In genomic region chr10:127848226-127848625, GRCh38 we compare ENCODE assay signal across 19 cellular contexts. TPM values are rescaled to one million over a fixed set of nuclear protein-coding genes. Genes with fewer than 3 reads are reported as not detected.
DNase-seq lines count a peak whose midpoint lies in the region; ATAC-seq and TF ChIP-seq lines count a peak whose summit lies in the region.
"Had no signal": no experiment of that assay in that cellular context is flagged by ENCODE, and none has a peak within 500 bp of the region (broad histone marks: within the 10 kb centered on the region; RNA-seq: fewer than 3 reads in every experiment).

No MANE protein-coding gene starts in this region.

- in situ Hi-C loops in mammary epithelial cell (cut with MboI; ENCODE audit: low sequenced_read_pairs in 2 of 2): no loop called here

- DNase-seq in activated naive CD4-positive, alpha-beta T cell treated with anti-CD3 and anti-CD28 coated beads, Interleukin-2, amount 10 ng/mL, durations not matched to agents 7 days and 5 days: no peak
- no peak for DNase-seq in activated naive CD4-positive, alpha-beta T cell treated with anti-CD3 and anti-CD28 coated beads for 36 hours
- DNase-seq in central memory CD8-positive, alpha-beta T cell (ENCODE audit: low spot score in 2 of 2): no peak
- DNase-seq in naive thymus-derived CD4-positive, alpha-beta T cell: no peak
- DNase-seq in Caco-2: no peak
- no peak for DNase-seq in SIG-M5 (lab: John Stamatoyannopoulos, UW)
- DNase-seq in mammary epithelial cell: no peak
- DNase-seq: DMS153, DMS79 treated with DMSO at 0.1 percent for 48 hours, GDM1, IMR-90, KBM-7 had no signal

- H3K36me3 ChIP-seq in naive thymus-derived CD4-positive, alpha-beta T cell (ENCODE audit: control insufficient read depth in 2 of 3, insufficient read depth in 3 of 3, low read length in 3 of 3): no peaks in the 10 kb centered on the region
- H3K36me3 ChIP-seq in Caco-2 (ENCODE audit: control insufficient read depth, insufficient read depth, low read length) (no peaks in the 10 kb centered on the region), mammary epithelial cell (ENCODE audit: insufficient read depth, low read length) (no peaks in the 10 kb centered on the region)
- H3K36me3 ChIP-seq: HAP-1 had no signal

- no peak overlapping the region for H3K27ac ChIP-seq in naive thymus-derived CD4-positive, alpha-beta T cell (ENCODE audit: low read depth, low read length)
- no peak overlapping the region for H3K27ac ChIP-seq in mammary epithelial cell (ENCODE audit: insufficient read depth, low read depth, low read length)
- H3K27ac ChIP-seq: 22Rv1 had no signal

- H2AFZ ChIP-seq in mammary epithelial cell (ENCODE audit: low read depth, low read length): no peak overlapping the region

- H3K27me3 Mint-ChIP-seq in activated naive CD4-positive, alpha-beta T cell treated with anti-CD3 and anti-CD28 coated beads, Interleukin-2, amount 10 ng/mL, durations not matched to agents 7 days and 5 days: no peaks in the 10 kb centered on the region
- H3K27me3 Mint-ChIP-seq in activated naive CD4-positive, alpha-beta T cell treated with anti-CD3 and anti-CD28 coated beads for 36 hours (ENCODE audit: low read depth): no peaks in the 10 kb centered on the region
- peaks cover 32% of the 10 kb centered on the region for H3K27me3 Mint-ChIP-seq in central memory CD8-positive, alpha-beta T cell
- H3K27me3 Mint-ChIP-seq in naive thymus-derived CD4-positive, alpha-beta T cell: peaks cover 0 to 3% (median 1%) of the 10 kb centered on the region in 5 donors
- H3K27me3 Mint-ChIP-seq in Caco-2 (ENCODE audit: insufficient read depth, unreplicated experiment): peaks cover 27% of the 10 kb centered on the region

- H3K4me1 ChIP-seq in naive thymus-derived CD4-positive, alpha-beta T cell (ENCODE audit: control insufficient read depth in 2 of 2, insufficient read depth in 2 of 2, low read length in 2 of 2): peaks cover 0 to 4% of the 10 kb centered on the region in 2 donors
- H3K4me1 ChIP-seq in Caco-2 (no peaks in the 10 kb centered on the region), mammary epithelial cell (ENCODE audit: insufficient read depth, low read length) (no peaks in the 10 kb centered on the region)
- H3K4me1 ChIP-seq: HAP-1 had no signal

- peaks cover 3% of the 10 kb centered on the region for H3K4me1 Mint-ChIP-seq in activated naive CD4-positive, alpha-beta T cell treated with anti-CD3 and anti-CD28 coated beads, Interleukin-2, amount 10 ng/mL, durations not matched to agents 7 days and 5 days
- H3K4me1 Mint-ChIP-seq in activated naive CD4-positive, alpha-beta T cell treated with anti-CD3 and anti-CD28 coated beads for 36 hours (ENCODE audit: low read depth): peaks cover 15% of the 10 kb centered on the region
- H3K4me1 Mint-ChIP-seq in central memory CD8-positive, alpha-beta T cell: peaks cover 7% of the 10 kb centered on the region
- peaks cover 0 to 22% (median 18%) of the 10 kb centered on the region in 7 donors for H3K4me1 Mint-ChIP-seq in naive thymus-derived CD4-positive, alpha-beta T cell
- H3K4me1 Mint-ChIP-seq in Caco-2 (ENCODE audit: low read depth, unreplicated experiment): no peaks in the 10 kb centered on the region

- no peak for ATAC-seq in central memory CD8-positive, alpha-beta T cell (replicated peaks; ENCODE audit: extremely low read depth, poor library complexity, severe bottlenecking)
- peak; percentile 22 for ATAC-seq in naive thymus-derived CD4-positive, alpha-beta T cell
- ATAC-seq in GM21825 (IDR thresholded peaks at IDR 0.05; ENCODE audit: unreplicated experiment): no peak

- H3K9me3 Mint-ChIP-seq in activated naive CD4-positive, alpha-beta T cell treated with anti-CD3 and anti-CD28 coated beads, Interleukin-2, amount 10 ng/mL, durations not matched to agents 7 days and 5 days: peaks cover 7% of the 10 kb centered on the region
- peaks cover 1% of the 10 kb centered on the region for H3K9me3 Mint-ChIP-seq in activated naive CD4-positive, alpha-beta T cell treated with anti-CD3 and anti-CD28 coated beads for 36 hours
- no peaks in the 10 kb centered on the region for H3K9me3 Mint-ChIP-seq in central memory CD8-positive, alpha-beta T cell
- H3K9me3 Mint-ChIP-seq in naive thymus-derived CD4-positive, alpha-beta T cell: peaks cover 0 to 9% (median 0%) of the 10 kb centered on the region in 11 donors
- no peaks in the 10 kb centered on the region for H3K9me3 Mint-ChIP-seq in Caco-2 (ENCODE audit: unreplicated experiment)

- H3K27ac Mint-ChIP-seq in activated naive CD4-positive, alpha-beta T cell treated with anti-CD3 and anti-CD28 coated beads, Interleukin-2, amount 10 ng/mL, durations not matched to agents 7 days and 5 days: peak overlapping the region; percentile 65
- H3K27ac Mint-ChIP-seq in activated naive CD4-positive, alpha-beta T cell treated with anti-CD3 and anti-CD28 coated beads for 36 hours: no peak overlapping the region
- peak overlapping the region; percentile 99 for H3K27ac Mint-ChIP-seq in central memory CD8-positive, alpha-beta T cell (ENCODE audit: low read depth)
- H3K27ac Mint-ChIP-seq in naive thymus-derived CD4-positive, alpha-beta T cell: peak overlapping the region in 2 of 9 donors; percentile 73 to 76
- no peak overlapping the region for H3K27ac Mint-ChIP-seq in Caco-2 (ENCODE audit: unreplicated experiment)
- H3K27ac Mint-ChIP-seq: CD14-positive monocyte had no signal

- no peak overlapping the region for H3K4me3 Mint-ChIP-seq in activated naive CD4-positive, alpha-beta T cell treated with anti-CD3 and anti-CD28 coated beads, Interleukin-2, amount 10 ng/mL, durations not matched to agents 7 days and 5 days
- H3K4me3 Mint-ChIP-seq in activated naive CD4-positive, alpha-beta T cell treated with anti-CD3 and anti-CD28 coated beads for 36 hours: no peak overlapping the region
- H3K4me3 Mint-ChIP-seq in central memory CD8-positive, alpha-beta T cell: no peak overlapping the region
- H3K4me3 Mint-ChIP-seq in naive thymus-derived CD4-positive, alpha-beta T cell: no peak overlapping the region
- no peak overlapping the region for H3K4me3 Mint-ChIP-seq in Caco-2 (ENCODE audit: unreplicated experiment)
- H3K4me3 Mint-ChIP-seq: CD14-positive monocyte had no signal

- H3K9ac ChIP-seq in mammary epithelial cell (ENCODE audit: insufficient read depth, low read length): no peak overlapping the region

- 100% methylated on average over 1 of the region's 6 CpGs for WGBS in mammary epithelial cell (ENCODE audit: low coverage, missing lambda C conversion rate)

- no peaks in the 10 kb centered on the region for H3K36me3 Mint-ChIP-seq in activated naive CD4-positive, alpha-beta T cell treated with anti-CD3 and anti-CD28 coated beads, Interleukin-2, amount 10 ng/mL, durations not matched to agents 7 days and 5 days
- H3K36me3 Mint-ChIP-seq in activated naive CD4-positive, alpha-beta T cell treated with anti-CD3 and anti-CD28 coated beads for 36 hours (ENCODE audit: low read depth): no peaks in the 10 kb centered on the region
- no peaks in the 10 kb centered on the region for H3K36me3 Mint-ChIP-seq in central memory CD8-positive, alpha-beta T cell (ENCODE audit: insufficient read depth)
- H3K36me3 Mint-ChIP-seq in naive thymus-derived CD4-positive, alpha-beta T cell: no peaks in the 10 kb centered on the region
- H3K36me3 Mint-ChIP-seq in Caco-2 (ENCODE audit: insufficient read depth, unreplicated experiment): no peaks in the 10 kb centered on the region
- H3K36me3 Mint-ChIP-seq: CD14-positive monocyte had no signal

- TF ChIP-seq CTCF in Caco-2 (IDR thresholded peaks at IDR 0.05; ENCODE audit: insufficient read depth in 1 of 2, low read depth in 1 of 2, low read length in 1 of 2, severe bottlenecking in 1 of 2, unreplicated experiment in 1 of 2) (no peak), mammary epithelial cell (conservative IDR thresholded peaks at IDR 0.05 in 1 of 2, IDR thresholded peaks at IDR 0.05 in 1 of 2; ENCODE audit: extremely low read depth in 1 of 2, insufficient read depth in 1 of 2, low read depth in 1 of 2, low read length in 2 of 2) (no peak)

- H3K27me3 ChIP-seq in naive thymus-derived CD4-positive, alpha-beta T cell (ENCODE audit: control insufficient read depth in 2 of 2, insufficient read depth in 2 of 2, low read length in 2 of 2): no peaks in the 10 kb centered on the region
- H3K27me3 ChIP-seq in Caco-2 (replicated peaks; ENCODE audit: control insufficient read depth, insufficient read depth, low read length): no peaks in the 10 kb centered on the region; the same call in 1 of the 2 replicates
- H3K27me3 ChIP-seq in mammary epithelial cell (ENCODE audit: insufficient read depth, low read length): peaks cover 8% of the 10 kb centered on the region

- BruUV-seq in Caco-2 (replicated peaks; lab: Mats Ljungman, UMichigan): no TSS peak
- BruUV-seq in mammary epithelial cell (replicated peaks; lab: Mats Ljungman, UMichigan): no TSS peak

- CTCF ChIA-PET in activated naive CD4-positive, alpha-beta T cell treated with anti-CD3 and anti-CD28 coated beads, Interleukin-2, amount 10 ng/mL, durations not matched to agents 7 days and 5 days (lab: Charles Lee): no interaction called here
- CTCF ChIA-PET in activated naive CD4-positive, alpha-beta T cell treated with anti-CD3 and anti-CD28 coated beads for 36 hours (lab: Charles Lee): no interaction called here
- CTCF ChIA-PET in naive thymus-derived CD4-positive, alpha-beta T cell (lab: Charles Lee): no interaction called here
- CTCF ChIA-PET in Caco-2 (lab: Charles Lee): no interaction called here
- CTCF ChIA-PET in mammary epithelial cell (lab: Charles Lee; ENCODE audit: low non-redundant PET): no interaction called here

- H4K20me1 ChIP-seq in mammary epithelial cell (ENCODE audit: insufficient read depth, low read length): no peaks in the 10 kb centered on the region

- intact Hi-C loops in activated naive CD4-positive, alpha-beta T cell treated with anti-CD3 and anti-CD28 coated beads for 36 hours (cut with micrococcal nuclease): no loop called here
- intact Hi-C loops in naive thymus-derived CD4-positive, alpha-beta T cell (cut with micrococcal nuclease): no loop called here
- intact Hi-C loops in Caco-2 (cut with micrococcal nuclease; ENCODE audit: unreplicated experiment): no loop called here
- intact Hi-C loops in mammary epithelial cell (cut with micrococcal nuclease): no loop called here

- POLR2A ChIA-PET in naive thymus-derived CD4-positive, alpha-beta T cell (lab: Charles Lee): no interaction called here
- POLR2A ChIA-PET in Caco-2 (lab: Charles Lee): no interaction called here

- no peaks in the 10 kb centered on the region for H3K79me2 ChIP-seq in mammary epithelial cell (ENCODE audit: insufficient read depth, low read length)

- H3K4me3 ChIP-seq in naive thymus-derived CD4-positive, alpha-beta T cell (ENCODE audit: low read length): no peak overlapping the region
- no peak overlapping the region for H3K4me3 ChIP-seq in Caco-2 (ENCODE audit: low read depth, low read length)
- H3K4me3 ChIP-seq in mammary epithelial cell (replicated peaks in 1 of 3; ENCODE audit: insufficient read depth in 1 of 3, low read depth in 2 of 3, low read length in 3 of 3): no peak overlapping the region
- H3K4me3 ChIP-seq: HAP-1 had no signal

- no peak overlapping the region for H3K4me2 ChIP-seq in mammary epithelial cell (ENCODE audit: insufficient read depth, low read depth, low read length)

- peaks cover 0 to 5% (median 0%) of the 10 kb centered on the region in 3 experiments for H3K9me3 ChIP-seq in naive thymus-derived CD4-positive, alpha-beta T cell (ENCODE audit: control insufficient read depth in 2 of 3, low read length in 3 of 3)
- H3K9me3 ChIP-seq in Caco-2: no peaks in the 10 kb centered on the region
- no peaks in the 10 kb centered on the region for H3K9me3 ChIP-seq in mammary epithelial cell (replicated peaks; ENCODE audit: insufficient read depth, low read length)
- H3K9me3 ChIP-seq: HAP-1 had no signal

- dilution Hi-C loops in mammary epithelial cell (cut with HindIII; ENCODE audit: low sequenced_read_pairs): no loop called here

RNA-seq across cellular contexts. Expression of gene CLRN3, which starts 44.5 kb away (rescaled TPM):
- total RNA-seq in activated naive CD4-positive, alpha-beta T cell treated with anti-CD3 and anti-CD28 coated beads for 36 hours: not detected
- total RNA-seq in naive thymus-derived CD4-positive, alpha-beta T cell: not detected
- not detected for polyA plus RNA-seq in naive thymus-derived CD4-positive, alpha-beta T cell
- total RNA-seq in Caco-2 (2022): 0.93 and 1.1 TPM in 2 replicates
- total RNA-seq in mammary epithelial cell: not detected
- polyA plus RNA-seq in mammary epithelial cell: not detected
- polyA minus RNA-seq in mammary epithelial cell: not detected
- total RNA-seq: A673, H1, IMR-90 had no signal
- polyA plus RNA-seq: BJ, H1, IMR-90 had no signal

RNA-seq across cellular contexts. Expression of gene PTPRE, which starts 58.7 kb away (rescaled TPM):
- total RNA-seq in activated naive CD4-positive, alpha-beta T cell treated with anti-CD3 and anti-CD28 coated beads for 36 hours: 10 to 100 TPM; 13.4 to 16.4 TPM
- total RNA-seq in naive thymus-derived CD4-positive, alpha-beta T cell: 100 to 1,000 TPM in 1 of 5 experiments, 10 to 100 TPM in 4; 25.4 to 237 (median 29.1) TPM
- polyA plus RNA-seq in naive thymus-derived CD4-positive, alpha-beta T cell: 1 to 10 TPM; 6.6 to 9.4 TPM
- total RNA-seq in Caco-2 (2022) (0.46 and 0.50 TPM in 2 replicates), mammary epithelial cell (10 to 100 TPM; 44.2 to 70.5 TPM)
- polyA plus RNA-seq in mammary epithelial cell: 24.1 TPM
- polyA minus RNA-seq in mammary epithelial cell: 51.7 TPM

Comparison
In these comparisons a context has a peak if more than half of its experiments do, and no peak if none do; other contexts are left out.
1. H3K27ac Mint-ChIP-seq: peak in activated naive CD4-positive, alpha-beta T cell treated with anti-CD3 and anti-CD28 coated beads, Interleukin-2, amount 10 ng/mL, durations not matched to agents 7 days and 5 days (single experiment) and central memory CD8-positive, alpha-beta T cell (single experiment); none in activated naive CD4-positive, alpha-beta T cell treated with anti-CD3 and anti-CD28 coated beads for 36 hours (single experiment) and Caco-2 (single experiment).